In the genomic region with DNA sequence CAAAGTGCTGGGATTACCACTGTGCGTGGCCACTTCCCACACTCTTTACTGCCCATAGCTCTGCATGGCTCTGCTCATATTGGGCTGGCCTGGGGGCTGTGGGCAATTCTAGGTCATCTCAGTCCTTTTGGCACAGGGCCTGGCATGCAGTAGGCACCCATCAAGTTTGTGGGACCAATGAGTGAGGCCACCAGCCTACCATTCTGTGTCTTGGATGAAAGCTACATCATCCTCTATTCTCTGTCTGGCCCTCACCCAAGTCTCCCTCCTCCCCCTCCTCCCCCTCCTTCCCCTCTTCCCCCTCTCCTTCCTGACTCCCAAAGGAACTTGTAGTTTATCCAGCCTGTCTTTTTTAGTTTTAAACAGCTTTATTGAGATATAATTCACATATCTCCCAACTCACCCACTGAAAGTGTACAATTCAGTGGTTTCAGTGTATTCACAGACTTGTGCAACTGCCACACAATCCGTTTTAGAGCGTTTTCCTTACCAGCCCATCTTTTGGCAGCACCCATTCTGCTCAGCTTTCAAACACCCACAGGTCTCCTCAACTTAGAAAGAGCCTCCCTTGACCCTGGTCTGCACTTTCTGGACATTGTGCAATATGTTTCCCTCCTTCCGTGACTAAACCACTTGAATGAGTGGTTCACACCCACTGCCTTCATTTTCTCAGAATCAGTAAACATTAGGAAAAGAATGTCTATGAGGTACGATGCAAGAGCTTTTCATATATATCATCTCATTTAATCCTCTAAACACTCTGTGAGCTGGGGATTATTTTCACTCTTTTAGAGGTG, we compare ENCODE assay signal across 1 cellular context.
TF ChIP-seq lines count a peak whose summit lies in the region.

No MANE protein-coding gene starts in this region.

TF ChIP-seq in H1, 55 proteins besides CTCF, POLR2A, EP300 and RAD21 (continued from another document):
- TF ChIP-seq, protein P1, sequence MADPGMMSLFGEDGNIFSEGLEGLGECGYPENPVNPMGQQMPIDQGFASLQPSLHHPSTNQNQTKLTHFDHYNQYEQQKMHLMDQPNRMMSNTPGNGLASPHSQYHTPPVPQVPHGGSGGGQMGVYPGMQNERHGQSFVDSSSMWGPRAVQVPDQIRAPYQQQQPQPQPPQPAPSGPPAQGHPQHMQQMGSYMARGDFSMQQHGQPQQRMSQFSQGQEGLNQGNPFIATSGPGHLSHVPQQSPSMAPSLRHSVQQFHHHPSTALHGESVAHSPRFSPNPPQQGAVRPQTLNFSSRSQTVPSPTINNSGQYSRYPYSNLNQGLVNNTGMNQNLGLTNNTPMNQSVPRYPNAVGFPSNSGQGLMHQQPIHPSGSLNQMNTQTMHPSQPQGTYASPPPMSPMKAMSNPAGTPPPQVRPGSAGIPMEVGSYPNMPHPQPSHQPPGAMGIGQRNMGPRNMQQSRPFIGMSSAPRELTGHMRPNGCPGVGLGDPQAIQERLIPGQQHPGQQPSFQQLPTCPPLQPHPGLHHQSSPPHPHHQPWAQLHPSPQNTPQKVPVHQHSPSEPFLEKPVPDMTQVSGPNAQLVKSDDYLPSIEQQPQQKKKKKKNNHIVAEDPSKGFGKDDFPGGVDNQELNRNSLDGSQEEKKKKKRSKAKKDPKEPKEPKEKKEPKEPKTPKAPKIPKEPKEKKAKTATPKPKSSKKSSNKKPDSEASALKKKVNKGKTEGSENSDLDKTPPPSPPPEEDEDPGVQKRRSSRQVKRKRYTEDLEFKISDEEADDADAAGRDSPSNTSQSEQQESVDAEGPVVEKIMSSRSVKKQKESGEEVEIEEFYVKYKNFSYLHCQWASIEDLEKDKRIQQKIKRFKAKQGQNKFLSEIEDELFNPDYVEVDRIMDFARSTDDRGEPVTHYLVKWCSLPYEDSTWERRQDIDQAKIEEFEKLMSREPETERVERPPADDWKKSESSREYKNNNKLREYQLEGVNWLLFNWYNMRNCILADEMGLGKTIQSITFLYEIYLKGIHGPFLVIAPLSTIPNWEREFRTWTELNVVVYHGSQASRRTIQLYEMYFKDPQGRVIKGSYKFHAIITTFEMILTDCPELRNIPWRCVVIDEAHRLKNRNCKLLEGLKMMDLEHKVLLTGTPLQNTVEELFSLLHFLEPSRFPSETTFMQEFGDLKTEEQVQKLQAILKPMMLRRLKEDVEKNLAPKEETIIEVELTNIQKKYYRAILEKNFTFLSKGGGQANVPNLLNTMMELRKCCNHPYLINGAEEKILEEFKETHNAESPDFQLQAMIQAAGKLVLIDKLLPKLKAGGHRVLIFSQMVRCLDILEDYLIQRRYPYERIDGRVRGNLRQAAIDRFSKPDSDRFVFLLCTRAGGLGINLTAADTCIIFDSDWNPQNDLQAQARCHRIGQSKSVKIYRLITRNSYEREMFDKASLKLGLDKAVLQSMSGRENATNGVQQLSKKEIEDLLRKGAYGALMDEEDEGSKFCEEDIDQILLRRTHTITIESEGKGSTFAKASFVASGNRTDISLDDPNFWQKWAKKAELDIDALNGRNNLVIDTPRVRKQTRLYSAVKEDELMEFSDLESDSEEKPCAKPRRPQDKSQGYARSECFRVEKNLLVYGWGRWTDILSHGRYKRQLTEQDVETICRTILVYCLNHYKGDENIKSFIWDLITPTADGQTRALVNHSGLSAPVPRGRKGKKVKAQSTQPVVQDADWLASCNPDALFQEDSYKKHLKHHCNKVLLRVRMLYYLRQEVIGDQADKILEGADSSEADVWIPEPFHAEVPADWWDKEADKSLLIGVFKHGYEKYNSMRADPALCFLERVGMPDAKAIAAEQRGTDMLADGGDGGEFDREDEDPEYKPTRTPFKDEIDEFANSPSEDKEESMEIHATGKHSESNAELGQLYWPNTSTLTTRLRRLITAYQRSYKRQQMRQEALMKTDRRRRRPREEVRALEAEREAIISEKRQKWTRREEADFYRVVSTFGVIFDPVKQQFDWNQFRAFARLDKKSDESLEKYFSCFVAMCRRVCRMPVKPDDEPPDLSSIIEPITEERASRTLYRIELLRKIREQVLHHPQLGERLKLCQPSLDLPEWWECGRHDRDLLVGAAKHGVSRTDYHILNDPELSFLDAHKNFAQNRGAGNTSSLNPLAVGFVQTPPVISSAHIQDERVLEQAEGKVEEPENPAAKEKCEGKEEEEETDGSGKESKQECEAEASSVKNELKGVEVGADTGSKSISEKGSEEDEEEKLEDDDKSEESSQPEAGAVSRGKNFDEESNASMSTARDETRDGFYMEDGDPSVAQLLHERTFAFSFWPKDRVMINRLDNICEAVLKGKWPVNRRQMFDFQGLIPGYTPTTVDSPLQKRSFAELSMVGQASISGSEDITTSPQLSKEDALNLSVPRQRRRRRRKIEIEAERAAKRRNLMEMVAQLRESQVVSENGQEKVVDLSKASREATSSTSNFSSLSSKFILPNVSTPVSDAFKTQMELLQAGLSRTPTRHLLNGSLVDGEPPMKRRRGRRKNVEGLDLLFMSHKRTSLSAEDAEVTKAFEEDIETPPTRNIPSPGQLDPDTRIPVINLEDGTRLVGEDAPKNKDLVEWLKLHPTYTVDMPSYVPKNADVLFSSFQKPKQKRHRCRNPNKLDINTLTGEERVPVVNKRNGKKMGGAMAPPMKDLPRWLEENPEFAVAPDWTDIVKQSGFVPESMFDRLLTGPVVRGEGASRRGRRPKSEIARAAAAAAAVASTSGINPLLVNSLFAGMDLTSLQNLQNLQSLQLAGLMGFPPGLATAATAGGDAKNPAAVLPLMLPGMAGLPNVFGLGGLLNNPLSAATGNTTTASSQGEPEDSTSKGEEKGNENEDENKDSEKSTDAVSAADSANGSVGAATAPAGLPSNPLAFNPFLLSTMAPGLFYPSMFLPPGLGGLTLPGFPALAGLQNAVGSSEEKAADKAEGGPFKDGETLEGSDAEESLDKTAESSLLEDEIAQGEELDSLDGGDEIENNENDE (IDR thresholded peaks at IDR 0.05; ENCODE audit: insufficient replicate concordance, low read length), result no peak
- TF ChIP-seq CEBPB (IDR thresholded peaks at IDR 0.05; ENCODE audit: low read depth, low read length) (peak; percentile 24; the same call in 1 of the 2 replicates), PHF8 (conservative IDR thresholded peaks at IDR 0.05; ENCODE audit: low read depth, low read length) (no peak), TAF7 (optimal IDR thresholded peaks at IDR 0.05; ENCODE audit: borderline replicate concordance, low read depth, low read length) (no peak), ZNF274 (IDR thresholded peaks at IDR 0.05; ENCODE audit: borderline replicate concordance, extremely low read depth, low read length) (no peak), BCL11A (IDR thresholded peaks at IDR 0.05; ENCODE audit: low read depth in 2 of 2, low read length in 2 of 2) (no peak), ASH2L (IDR thresholded peaks at IDR 0.05; ENCODE audit: low read length) (no peak)
TF ChIP-seq in H1: peak in this region for 1.
